Comparison of ENCODE assay signal across 30 cellular contexts in the genomic region with DNA sequence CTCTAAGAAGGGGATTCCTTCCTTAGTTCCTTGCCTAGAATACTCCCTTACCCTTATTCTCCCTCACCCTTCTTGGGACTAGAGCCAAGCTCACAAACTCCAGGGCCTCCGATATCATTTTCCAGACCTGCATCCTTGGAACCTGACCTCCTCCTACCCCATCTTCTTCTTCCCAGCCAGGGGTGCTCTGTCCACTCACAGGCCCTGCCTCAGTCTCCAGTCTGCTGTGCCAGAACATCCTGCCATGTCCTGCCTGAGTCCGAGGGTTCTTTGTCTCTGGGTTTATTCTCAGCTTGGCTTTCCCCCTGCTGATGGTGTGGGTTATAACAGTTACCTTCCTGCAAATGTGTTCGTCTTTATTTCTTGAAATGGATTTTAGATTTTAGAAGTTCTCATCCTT. TPM values are rescaled to one million over a fixed set of nuclear protein-coding genes. Genes with fewer than 3 reads are reported as not detected.
DNase-seq lines count a peak whose midpoint lies in the region; ATAC-seq, FAIRE-seq and TF ChIP-seq lines count a peak whose summit lies in the region.
"Had no signal": no experiment of that assay in that cellular context is flagged by ENCODE, and none has a peak within 500 bp of the region (broad histone marks: within the 10 kb centered on the region; RNA-seq: fewer than 3 reads in every experiment).

No MANE protein-coding gene starts in this region.

- no peak overlapping the region for H3K56ac ChIP-seq in H1 (replicated peaks; ENCODE audit: insufficient read length, low read depth, low read length)

- H3K9me3 Mint-ChIP-seq in CD4-positive, CD25-positive, alpha-beta regulatory T cell: no peaks in the 10 kb centered on the region
- H3K9me3 Mint-ChIP-seq in GM23338: peaks cover 6% of the 10 kb centered on the region; the same call in 1 of the 3 replicates
- H3K9me3 Mint-ChIP-seq: HFFc6 had no signal

- H3K4me3 ChIP-seq in CD4-positive, CD25-positive, alpha-beta regulatory T cell (ENCODE audit: low read depth, low read length): no peak overlapping the region
- H3K4me3 ChIP-seq in GM23338: no peak overlapping the region
- H3K4me3 ChIP-seq in H1 (ENCODE audit: extremely low read depth in 1 of 4, insufficient read depth in 2 of 4, low read depth in 3 of 4, low read length in 4 of 4): no peak overlapping the region
- no peak overlapping the region for H3K4me3 ChIP-seq in psoas muscle
- H3K4me3 ChIP-seq in colonic mucosa: no peak overlapping the region
- H3K4me3 ChIP-seq: BLaER1, GM23248, upper lobe of right lung had no signal

- H2AK5ac ChIP-seq in H1 (ENCODE audit: low read depth, low read length): no peak overlapping the region

- H3K79me1 ChIP-seq in H1 (ENCODE audit: low read depth, low read length): no peaks in the 10 kb centered on the region

- no peak overlapping the region for H3K4ac ChIP-seq in H1 (replicated peaks; ENCODE audit: insufficient read length, low read depth, low read length)

- H3K36me3 ChIP-seq in CD4-positive, CD25-positive, alpha-beta regulatory T cell (ENCODE audit: control insufficient read depth, insufficient read depth, low read length): peaks cover 39% of the 10 kb centered on the region
- H3K36me3 ChIP-seq in GM23338 (ENCODE audit: insufficient read depth) (no peaks in the 10 kb centered on the region), H1 (ENCODE audit: control insufficient read depth in 2 of 4, insufficient read depth in 4 of 4, low read length in 3 of 4) (no peaks in the 10 kb centered on the region), psoas muscle (ENCODE audit: insufficient read depth in 1 of 2, low read depth in 1 of 2) (no peaks in the 10 kb centered on the region), colonic mucosa (no peaks in the 10 kb centered on the region)

- ATAC-seq in CD4-positive, CD25-positive, alpha-beta regulatory T cell (ENCODE audit: low read depth in 2 of 2): no peak
- ATAC-seq in GM23338 (no peak), psoas muscle (no peak), GM18909 (IDR thresholded peaks at IDR 0.05; ENCODE audit: poor library complexity, unreplicated experiment) (no peak), GM18868 (IDR thresholded peaks at IDR 0.05; ENCODE audit: unreplicated experiment) (no peak)
- ATAC-seq: T-helper 17 cell, upper lobe of right lung had no signal

- no peak for TF ChIP-seq CTCF in GM23338 (conservative IDR thresholded peaks at IDR 0.05; ENCODE audit: low read depth in 2 of 2)
- TF ChIP-seq CTCF in H1 (IDR thresholded peaks at IDR 0.05; ENCODE audit: control extremely low read depth in 1 of 3, insufficient read depth in 1 of 3, low read depth in 1 of 3, low read length in 3 of 3): no peak
- TF ChIP-seq CTCF in psoas muscle (IDR thresholded peaks at IDR 0.05): no peak
- no peak for TF ChIP-seq CTCF in colonic mucosa (IDR thresholded peaks at IDR 0.05)

- no peak overlapping the region for H3K4me3 Mint-ChIP-seq in CD4-positive, CD25-positive, alpha-beta regulatory T cell
- H3K4me3 Mint-ChIP-seq in GM23338: no peak overlapping the region
- H3K4me3 Mint-ChIP-seq: HFFc6, T-helper 17 cell had no signal

- DNase-seq in CD4-positive, CD25-positive, alpha-beta regulatory T cell: no peak
- DNase-seq in GM23338 (ENCODE audit: low spot score): no peak
- DNase-seq in H1 (ENCODE audit: low read depth in 1 of 2, low spot score in 2 of 2): peak in 1 of 2 experiments; percentile 32
- no peak for DNase-seq in psoas muscle
- no peak for DNase-seq in cerebellar cortex (ENCODE audit: low spot score)
- no peak for DNase-seq in colonic mucosa
- DNase-seq: activated CD4-positive, alpha-beta T cell treated with anti-CD3 and anti-CD28 coated beads for 1 hour; activated naive CD4-positive, alpha-beta T cell; anterior cingulate cortex; DMS79; GF-D8; GM23248; HFFc6; hippocampal formation; MM.1S; NCI-H1417; NCI-H2081; NCI-H226; NCI-H748 treated with DMSO at 0.1 percent for 48 hours; occipital lobe; SK-N-SH; small intestine; substantia nigra; T-helper 17 cell; upper lobe of right lung had no signal

- no peaks in the 10 kb centered on the region for H3K4me1 ChIP-seq in CD4-positive, CD25-positive, alpha-beta regulatory T cell (ENCODE audit: control insufficient read depth, insufficient read depth, low read length, poor library complexity, severe bottlenecking)
- H3K4me1 ChIP-seq in GM23338 (ENCODE audit: insufficient read depth): peaks cover 29% of the 10 kb centered on the region
- H3K4me1 ChIP-seq in H1 (replicated peaks in 1 of 4; ENCODE audit: control insufficient read depth in 3 of 4, insufficient read depth in 4 of 4, low read length in 3 of 4): peaks cover 0 to 12% (median 8%) of the 10 kb centered on the region in 4 experiments; a peak in 5 of 7 replicates
- peaks cover 35% of the 10 kb centered on the region for H3K4me1 ChIP-seq in psoas muscle
- H3K4me1 ChIP-seq in colonic mucosa: peaks cover 4% of the 10 kb centered on the region

- no peak overlapping the region for H2BK120ac ChIP-seq in H1 (replicated peaks; ENCODE audit: low read depth, low read length)

- H3K23ac ChIP-seq in H1 (ENCODE audit: insufficient read length): no peak overlapping the region

- H3F3A ChIP-seq in GM23338 (replicated peaks; ENCODE audit: low read depth): peaks cover 4% of the 10 kb centered on the region; the same call in 1 of the 2 replicates

- H3K14ac ChIP-seq in H1 (ENCODE audit: insufficient read length): no peak overlapping the region

- H3K9me2 ChIP-seq in GM23338 (ENCODE audit: insufficient read depth): peaks cover 3% of the 10 kb centered on the region; the same call in 1 of the 2 replicates
- H3K9me2 ChIP-seq: SK-N-SH had no signal

- H2BK15ac ChIP-seq in H1 (ENCODE audit: low read length): no peak overlapping the region; the same call in 1 of the 2 replicates

- peaks cover 5 to 7% (median 6%) of the 10 kb centered on the region in 4 donors for H3K4me1 Mint-ChIP-seq in CD4-positive, CD25-positive, alpha-beta regulatory T cell
- peaks cover 64% of the 10 kb centered on the region for H3K4me1 Mint-ChIP-seq in GM23338

- H3K27ac Mint-ChIP-seq in CD4-positive, CD25-positive, alpha-beta regulatory T cell: peak overlapping the region; percentile 1 to 32 (median 15)
- no peak overlapping the region for H3K27ac Mint-ChIP-seq in GM23338
- H3K27ac Mint-ChIP-seq: T-helper 17 cell had no signal

- no peak overlapping the region for H3K18ac ChIP-seq in H1 (ENCODE audit: extremely low read depth, low read length)

- no peaks in the 10 kb centered on the region for H3K27me3 Mint-ChIP-seq in CD4-positive, CD25-positive, alpha-beta regulatory T cell
- peaks cover 8% of the 10 kb centered on the region for H3K27me3 Mint-ChIP-seq in GM23338 (ENCODE audit: insufficient read depth, low read depth, poor library complexity)
- H3K27me3 Mint-ChIP-seq: T-helper 17 cell had no signal

- WGBS in H1 (ENCODE audit: extremely low coverage in 1 of 2, insufficient coverage in 1 of 2, insufficient read length in 1 of 2, insufficient replicate concordance in 2 of 2, low coverage in 1 of 2, low lambda C conversion rate in 2 of 2, missing lambda C conversion rate in 1 of 2), 2 experiments: 93% methylated on average over 3 of the region's 3 CpGs; no CpG with 5 or more reads in 1 of the 2 experiments
- WGBS in psoas muscle, 3 donors: 55 to 77% (median 58%) methylated on average over 3 of the region's 3 CpGs

- peaks cover 30% of the 10 kb centered on the region for H3K36me3 Mint-ChIP-seq in CD4-positive, CD25-positive, alpha-beta regulatory T cell
- no peaks in the 10 kb centered on the region; the same call in 2 of the 3 replicates for H3K36me3 Mint-ChIP-seq in GM23338 (ENCODE audit: low read depth)

- no peaks in the 10 kb centered on the region for H3K9me3 ChIP-seq in CD4-positive, CD25-positive, alpha-beta regulatory T cell (ENCODE audit: control insufficient read depth in 2 of 2, low read length in 2 of 2)
- H3K9me3 ChIP-seq in H1 (ENCODE audit: insufficient read depth in 2 of 2, low read depth in 1 of 2, low read length in 1 of 2) (no peaks in the 10 kb centered on the region), psoas muscle (no peaks in the 10 kb centered on the region), colonic mucosa (no peaks in the 10 kb centered on the region)
- H3K9me3 ChIP-seq: SK-N-SH, upper lobe of right lung had no signal

- no peaks in the 10 kb centered on the region for H3K23me2 ChIP-seq in H1 (ENCODE audit: low read depth, low read length)

- H3K27ac ChIP-seq in CD4-positive, CD25-positive, alpha-beta regulatory T cell (ENCODE audit: insufficient read depth, low read length, poor library complexity, severe bottlenecking): no peak overlapping the region
- H3K27ac ChIP-seq in GM23338 (ENCODE audit: low read depth) (no peak overlapping the region), H1 (ENCODE audit: low read depth, low read length) (no peak overlapping the region), psoas muscle (peak overlapping the region; percentile 87), colonic mucosa (no peak overlapping the region)
- H3K27ac ChIP-seq: BLaER1, GM23248, KMS-11, upper lobe of right lung had no signal

- peak overlapping the region; percentile 23 for H4K91ac ChIP-seq in H1 (replicated peaks; ENCODE audit: insufficient read length, low read length)

- no peak overlapping the region for H2BK20ac ChIP-seq in H1 (ENCODE audit: low read length)

- no peak overlapping the region for H2BK5ac ChIP-seq in H1 (ENCODE audit: low read depth, low read length)

- H3K79me2 ChIP-seq in GM23338 (replicated peaks; ENCODE audit: insufficient read depth) (no peaks in the 10 kb centered on the region), H1 (ENCODE audit: control insufficient read depth in 1 of 2, insufficient read depth in 2 of 2, low read length in 2 of 2) (no peaks in the 10 kb centered on the region)

- TF ChIP-seq RAD21 in H1 (IDR thresholded peaks at IDR 0.05 in 1 of 2, conservative IDR thresholded peaks at IDR 0.05 in 1 of 2; ENCODE audit: low read depth in 2 of 2, low read length in 2 of 2): no peak

- no peak for TF ChIP-seq POLR2A in H1 (IDR thresholded peaks at IDR 0.05; ENCODE audit: control extremely low read depth in 1 of 2, low read depth in 2 of 2, low read length in 2 of 2)

- no peaks in the 10 kb centered on the region for H4K20me1 ChIP-seq in GM23338 (replicated peaks; ENCODE audit: insufficient read depth)
- H4K20me1 ChIP-seq in H1 (replicated peaks in 1 of 2; ENCODE audit: control insufficient read depth in 1 of 2, insufficient read depth in 2 of 2, low read length in 2 of 2): no peaks in the 10 kb centered on the region
- H4K20me1 ChIP-seq: BLaER1 had no signal

- H3K27me3 ChIP-seq in CD4-positive, CD25-positive, alpha-beta regulatory T cell (ENCODE audit: control insufficient read depth, insufficient read depth, low read length): no peaks in the 10 kb centered on the region
- H3K27me3 ChIP-seq in GM23338 (ENCODE audit: insufficient read depth): no peaks in the 10 kb centered on the region
- H3K27me3 ChIP-seq in H1 (replicated peaks in 1 of 4; ENCODE audit: control insufficient read depth in 3 of 4, extremely low read depth in 1 of 4, insufficient read depth in 3 of 4, low read length in 3 of 4): no peaks in the 10 kb centered on the region
- no peaks in the 10 kb centered on the region for H3K27me3 ChIP-seq in psoas muscle (ENCODE audit: insufficient read depth in 3 of 3, low read length in 2 of 3)
- no peaks in the 10 kb centered on the region for H3K27me3 ChIP-seq in colonic mucosa
- H3K27me3 ChIP-seq: BLaER1, upper lobe of right lung had no signal

- CTCF ChIA-PET in H1 (lab: Charles Lee; ENCODE audit: partially characterized antibody): interaction anchor here (0.6 to 5.6 kb wide), 12 partner anchors 9 to 279 kb away, joined by 3 to 46 read pairs (median 4); no protein-coding TSS in a partner anchor

- no peak overlapping the region for H4K5ac ChIP-seq in H1 (ENCODE audit: insufficient read length, low read depth, low read length)

- H2BK12ac ChIP-seq in H1 (ENCODE audit: low read depth, low read length): no peak overlapping the region

- FAIRE-seq in H1 (lab: Jason Lieb, UNC): no peak
- FAIRE-seq: endometrium, small intestine had no signal

- H3K4me2 ChIP-seq in GM23338 (no peak overlapping the region), H1 (ENCODE audit: insufficient read depth in 1 of 2, low read depth in 2 of 2, low read length in 2 of 2) (no peak overlapping the region)
- H3K4me2 ChIP-seq: BLaER1, KMS-11, SK-N-SH had no signal

- TF ChIP-seq EP300 in H1 (IDR thresholded peaks at IDR 0.05; ENCODE audit: borderline replicate concordance in 1 of 2, low read depth in 2 of 2, low read length in 2 of 2): no peak

- H3K9ac ChIP-seq in H1 (replicated peaks in 1 of 4; ENCODE audit: extremely low read depth in 1 of 4, low read depth in 3 of 4, low read length in 3 of 4): no peak overlapping the region
- no peak overlapping the region for H3K9ac ChIP-seq in colonic mucosa (ENCODE audit: low read depth in 2 of 2, low read length in 2 of 2)
- H3K9ac ChIP-seq: BLaER1, GM23248, KMS-11, SK-N-SH had no signal

- intact Hi-C loops in psoas muscle (cut with DNase I): loop anchor here in 1 of 2 donors (5.0 kb wide), 1 partner anchor 144 kb away; no protein-coding TSS in a partner anchor
- intact Hi-C loops in colonic mucosa (cut with DNase I): no loop called here

- H4K8ac ChIP-seq in H1 (ENCODE audit: extremely low read depth, insufficient read depth, low read length): no peak overlapping the region

- POLR2A ChIA-PET in H1 (lab: Charles Lee; ENCODE audit: partially characterized antibody): interaction anchor here (1.1 kb wide), 1 partner anchor 209 kb away, joined by 3 read pairs; the partner anchor contains the start of gene YEATS2

- peak overlapping the region; percentile 24; the same call in 1 of the 2 replicates for H2AFZ ChIP-seq in GM23338
- no peak overlapping the region for H2AFZ ChIP-seq in H1 (ENCODE audit: low read length)
- H2AFZ ChIP-seq: GM23248 had no signal

RNA-seq across cellular contexts. Expression of gene MCF2L2, which starts 59.9 kb away (rescaled TPM):
- total RNA-seq in CD4-positive, CD25-positive, alpha-beta regulatory T cell: 20.7 TPM
- polyA plus RNA-seq in CD4-positive, CD25-positive, alpha-beta regulatory T cell: 1 to 10 TPM; 2.1 to 4.4 (median 3.3) TPM
- 9.0 and 14.6 TPM in 2 replicates for total RNA-seq in GM23338 (2014; rRNA removed; shearing (Covaris generic))
- 4.1 and 6.7 TPM in 2 replicates for polyA plus RNA-seq in GM23338 (2016; fragmentation: Nextera tagmentation; extraction: Ambion mirVana)
- 12.2 and 13.7 TPM in 2 replicates for total RNA-seq in H1 (2021; fragmentation: NEBNext Ultra II Directional; extraction: Animal tissue kit (Norgen Biotek cat#: 25700))
- polyA plus RNA-seq in H1 (2011; rRNA removed): 4.1 and 4.2 TPM in 2 replicates
- 5.8 TPM for polyA plus RNA-seq in H1 (2011; cell fraction: cytosol; rRNA removed)
- 15.6 TPM for polyA plus RNA-seq in H1 (2011; cell fraction: nucleus; rRNA removed)
- 5.2 to 8.0 TPM (median 5.7 TPM) in 4 replicates for polyA plus RNA-seq in H1 (2012, experiment 1 of 2)
- polyA plus RNA-seq in H1 (2012, experiment 2 of 2): 0.46 TPM
- 4.7 TPM for polyA plus RNA-seq in H1 (2013, experiment 1 of 2)
- 4.2 TPM for polyA plus RNA-seq in H1 (2013, experiment 2 of 2)
- 17.6 and 18.9 TPM in 2 replicates for polyA minus RNA-seq in H1 (2011; rRNA and poly(A)+ RNA removed)
- 10.4 TPM for polyA minus RNA-seq in H1 (2011; cell fraction: cytosol; rRNA and poly(A)+ RNA removed)
- 25.9 TPM for polyA minus RNA-seq in H1 (2011; cell fraction: nucleus; rRNA and poly(A)+ RNA removed)
- total RNA-seq in psoas muscle: under 1 TPM; 0.39 to 0.79 (median 0.57) TPM
- 1 to 10 TPM in 1 of 3 donors, under 1 TPM in 2; 0.17 to 2.7 (median 0.38) TPM for polyA plus RNA-seq in psoas muscle
- 1 to 10 TPM in 1 of 2 donors, under 1 TPM in 1; 0.25 to 1.4 TPM for total RNA-seq in colonic mucosa
- total RNA-seq: GM23248 had no signal
- polyA plus RNA-seq: GM23248 had no signal
